ENCODE assay signal across 10 cellular contexts in genomic region chr5:181161534-181162175, GRCh38. TPM values are rescaled to one million over a fixed set of nuclear protein-coding genes. Genes with fewer than 3 reads are reported as not detected.
DNase-seq lines count a peak whose midpoint lies in the region; ATAC-seq and TF ChIP-seq lines count a peak whose summit lies in the region.
"Had no signal": no experiment of that assay in that cellular context is flagged by ENCODE, and none has a peak within 500 bp of the region (broad histone marks: within the 10 kb centered on the region; RNA-seq: fewer than 3 reads in every experiment).

No MANE protein-coding gene starts in this region.

- peak overlapping the region; percentile 43 for H3K4me3 ChIP-seq in left ventricle myocardium inferior
- no peak overlapping the region for H3K4me3 ChIP-seq in right atrium auricular region
- H3K4me3 ChIP-seq: lung had no signal

- intact Hi-C loops in left ventricle myocardium inferior (cut with micrococcal nuclease) = no loop called here

- POLR2A ChIA-PET in WTC11 (lab: Charles Lee) = no interaction called here

- H3K36me3 ChIP-seq in left ventricle myocardium inferior (no peaks in the 10 kb centered on the region), right atrium auricular region (no peaks in the 10 kb centered on the region)

- peaks cover 19% of the 10 kb centered on the region for H3K4me1 Mint-ChIP-seq in WTC11
- H3K4me1 Mint-ChIP-seq in type B pancreatic cell (ENCODE audit: unreplicated experiment) = peaks cover 12% of the 10 kb centered on the region

- H3K27ac ChIP-seq in left ventricle myocardium inferior (replicated peaks) = no peak overlapping the region
- no peak overlapping the region for H3K27ac ChIP-seq in right atrium auricular region
- H3K27ac ChIP-seq in foreskin keratinocyte = peak overlapping the region; percentile 92

- H3K4me1 ChIP-seq in left ventricle myocardium inferior (peaks cover 22% of the 10 kb centered on the region), right atrium auricular region (peaks cover 0 to 6% of the 10 kb centered on the region in 2 donors), foreskin keratinocyte (peaks cover 7% of the 10 kb centered on the region)

- H3K27me3 ChIP-seq in left ventricle myocardium inferior (ENCODE audit: low read depth) (peaks cover 37% of the 10 kb centered on the region), right atrium auricular region (peaks cover 0 to 4% of the 10 kb centered on the region in 2 donors), foreskin keratinocyte (peaks cover 3% of the 10 kb centered on the region)

- peak overlapping the region; percentile 91 for H3K27ac Mint-ChIP-seq in WTC11
- H3K27ac Mint-ChIP-seq in type B pancreatic cell = peak overlapping the region; percentile 87

- H3K36me3 Mint-ChIP-seq in WTC11 (no peaks in the 10 kb centered on the region), type B pancreatic cell (peaks cover 3% of the 10 kb centered on the region)

- no peak for ATAC-seq in WTC11
- no peak for ATAC-seq in foreskin keratinocyte
- ATAC-seq in GM21423 (IDR thresholded peaks at IDR 0.05; ENCODE audit: unreplicated experiment) = no peak

- H3K27me3 Mint-ChIP-seq in WTC11 (ENCODE audit: low read depth) (peaks cover 40% of the 10 kb centered on the region), type B pancreatic cell (peaks cover 69% of the 10 kb centered on the region)

- H3K9me3 Mint-ChIP-seq in WTC11 (no peaks in the 10 kb centered on the region), type B pancreatic cell (no peaks in the 10 kb centered on the region)

- H3K9me3 ChIP-seq in left ventricle myocardium inferior (replicated peaks) (no peaks in the 10 kb centered on the region), right atrium auricular region (no peaks in the 10 kb centered on the region)

- H3K4me3 Mint-ChIP-seq in WTC11 = peak overlapping the region; percentile 55
- H3K4me3 Mint-ChIP-seq in type B pancreatic cell = peak overlapping the region; percentile 79

- TF ChIP-seq CTCF in left ventricle myocardium inferior (IDR thresholded peaks at IDR 0.05; ENCODE audit: borderline replicate concordance) (no peak), right atrium auricular region (IDR thresholded peaks at IDR 0.05) (no peak), WTC11 (IDR thresholded peaks at IDR 0.05) (no peak), foreskin keratinocyte (conservative IDR thresholded peaks at IDR 0.05) (no peak), type B pancreatic cell (conservative IDR thresholded peaks at IDR 0.05) (no peak)

- DNase-seq in left ventricle myocardium inferior = no peak
- no peak for DNase-seq in right atrium auricular region (ENCODE audit: low spot score)
- DNase-seq in WTC11 (ENCODE audit: low spot score) = no peak
- no peak for DNase-seq in foreskin keratinocyte
- DNase-seq in type B pancreatic cell (ENCODE audit: extremely low spot score, unreplicated experiment) = no peak
- no peak for DNase-seq in glomerular visceral epithelial cell (ENCODE audit: extremely low spot score)
- no peak for DNase-seq in NCI-H2081 (lab: John Stamatoyannopoulos, UW)
- DNase-seq: NCI-H510A treated with DMSO at 0.1 percent for 48 hours had no signal

- CTCF ChIA-PET in WTC11 (lab: Charles Lee) = interaction anchor here (1.5 kb wide), 1 partner anchor 376 kb away, joined by 3 read pairs; no protein-coding TSS in a partner anchor

TF ChIP-seq in WTC11, 78 proteins besides CTCF, POLR2A, EP300 and RAD21:
- TF ChIP-seq CREB1 (CRISPR knock-in tag; IDR thresholded peaks at IDR 0.05) (no peak), MAX (CRISPR knock-in tag; IDR thresholded peaks at IDR 0.05) (no peak), FOXK1 (CRISPR knock-in tag; IDR thresholded peaks at IDR 0.05) (no peak), NFE2L1 (CRISPR knock-in tag; IDR thresholded peaks at IDR 0.05) (no peak), SOX15 (CRISPR knock-in tag; IDR thresholded peaks at IDR 0.05) (no peak)

RNA-seq across cellular contexts. Expression of gene OR2V2, which starts 14.3 kb away (rescaled TPM):
- not detected for total RNA-seq in left ventricle myocardium inferior
- total RNA-seq in right atrium auricular region = not detected
- not detected in 3 replicates for total RNA-seq in WTC11 (2021)
- not detected in 2 replicates for total RNA-seq in foreskin keratinocyte
- polyA plus RNA-seq in foreskin keratinocyte = not detected in 2 replicates
- not detected in 2 replicates for total RNA-seq in type B pancreatic cell (ENCODE audit: low replicate concordance)
- total RNA-seq: lung had no signal
- polyA plus RNA-seq: lung had no signal

RNA-seq across cellular contexts. Expression of gene OR2V1, which starts 30.7 kb away (rescaled TPM):
- not detected for total RNA-seq in left ventricle myocardium inferior
- total RNA-seq in right atrium auricular region = not detected
- total RNA-seq in WTC11 (2021) = not detected in 3 replicates
- total RNA-seq in foreskin keratinocyte = not detected in 2 replicates
- not detected in 2 replicates for polyA plus RNA-seq in foreskin keratinocyte
- total RNA-seq in type B pancreatic cell (ENCODE audit: low replicate concordance) = not detected in 2 replicates
- total RNA-seq: lung had no signal
- polyA plus RNA-seq: lung had no signal

RNA-seq across cellular contexts. Expression of gene TRIM7, which starts 43.3 kb away (rescaled TPM):
- 6.4 TPM for total RNA-seq in left ventricle myocardium inferior
- 1 to 10 TPM; 4.1 to 7.7 TPM for total RNA-seq in right atrium auricular region
- 0.64 to 1.4 TPM (median 0.98 TPM) in 3 replicates for total RNA-seq in WTC11 (2021)
- total RNA-seq in foreskin keratinocyte = 33.3 and 37.6 TPM in 2 replicates
- polyA plus RNA-seq in foreskin keratinocyte = 36.7 and 39.0 TPM in 2 replicates
- total RNA-seq in type B pancreatic cell (ENCODE audit: low replicate concordance) = 0.58 and 0.76 TPM in 2 replicates
